In genomic region chr19:55683449-55684261, GRCh38 we compare ENCODE assay signal across 17 cellular contexts. TPM values are rescaled to one million over a fixed set of nuclear protein-coding genes. Genes with fewer than 3 reads are reported as not detected.
DNase-seq lines count a peak whose midpoint lies in the region; ATAC-seq and TF ChIP-seq lines count a peak whose summit lies in the region.
"Had no signal": no experiment of that assay in that cellular context is flagged by ENCODE, and none has a peak within 500 bp of the region (broad histone marks: within the 10 kb centered on the region; RNA-seq: fewer than 3 reads in every experiment).

No MANE protein-coding gene starts in this region.

- WGBS in body of pancreas, 2 donors, result 19 to 38% methylated on average over 22 of the region's 22 CpGs
- 72 to 93% methylated on average over 22 of the region's 22 CpGs for WGBS in lung, 2 donors

- H3K36me3 ChIP-seq in body of pancreas (replicated peaks in 1 of 2; ENCODE audit: insufficient read depth in 1 of 2, low read depth in 2 of 2) (peaks cover 0 to 20% of the 10 kb centered on the region in 2 donors), lung (ENCODE audit: control insufficient read depth in 2 of 2, insufficient read depth in 2 of 2, low read length in 2 of 2) (peaks cover 0 to 65% of the 10 kb centered on the region in 2 donors)

- H3K9me3 Mint-ChIP-seq in type B pancreatic cell, result no peaks in the 10 kb centered on the region
- H3K9me3 Mint-ChIP-seq: T-helper 1 cell treated with Interleukin-12 subunit alpha and Interleukin-12 subunit beta and Interleukin-4 antibody, amounts not matched to agents 30 μg/mL and 1 μg/mL, for 36 hours had no signal

- H3K4me3 ChIP-seq in body of pancreas (no peak overlapping the region), lung (no peak overlapping the region)
- H3K4me3 ChIP-seq: BLaER1, coronary artery, gastroesophageal sphincter had no signal

- H3K4me1 ChIP-seq in body of pancreas (peaks cover 85% of the 10 kb centered on the region), lung (ENCODE audit: control insufficient read depth in 2 of 2, insufficient read depth in 2 of 2, low read length in 2 of 2) (peaks cover 0 to 8% of the 10 kb centered on the region in 2 donors)

- DNase-seq in NCI-H146 (lab: John Stamatoyannopoulos, UW), result peak; percentile 21
- DNase-seq in NCI-H146 treated with DMSO at 0.1 percent for 48 hours (lab: John Stamatoyannopoulos, UW; ENCODE audit: unreplicated experiment), result no peak
- peak; percentile 77 to 92 (median 88) for DNase-seq in body of pancreas
- DNase-seq in lung (ENCODE audit: low spot score), result peak; percentile 59
- DNase-seq in type B pancreatic cell (ENCODE audit: extremely low spot score, unreplicated experiment), result no peak
- no peak for DNase-seq in GOT3 (lab: John Stamatoyannopoulos, UW)
- DNase-seq in COLO829 (ENCODE audit: low spot score), result no peak
- DNase-seq: 8988T; activated CD4-positive, CD25-positive, alpha-beta regulatory T cell; activated gamma-delta T cell; DND-41; mesenchymal stem cell had no signal

- TF ChIP-seq CTCF in body of pancreas (IDR thresholded peaks at IDR 0.05), result no peak
- TF ChIP-seq CTCF in lung (IDR thresholded peaks at IDR 0.05; ENCODE audit: control extremely low read depth, extremely low read depth), result no peak
- TF ChIP-seq CTCF in type B pancreatic cell (conservative IDR thresholded peaks at IDR 0.05), result no peak

- peaks cover 3% of the 10 kb centered on the region for H3K36me3 Mint-ChIP-seq in type B pancreatic cell

- TF ChIP-seq POLR2A in body of pancreas (IDR thresholded peaks at IDR 0.05), result peak in 2 of 3 donors; percentile 42 to 48

- peak; percentile 93 for ATAC-seq in body of pancreas
- peak; percentile 20 for ATAC-seq in lung (ENCODE audit: insufficient read depth, low FRiP score)
- ATAC-seq in HG03571 (IDR thresholded peaks at IDR 0.05; ENCODE audit: unreplicated experiment), result no peak
- ATAC-seq: gastroesophageal sphincter had no signal

- peak overlapping the region; percentile 92 for H3K27ac Mint-ChIP-seq in type B pancreatic cell
- H3K27ac Mint-ChIP-seq: T-helper 1 cell treated with Interleukin-12 subunit alpha and Interleukin-12 subunit beta and Interleukin-4 antibody, amounts not matched to agents 30 μg/mL and 1 μg/mL, for 36 hours had no signal

- H3K27me3 ChIP-seq in body of pancreas (no peaks in the 10 kb centered on the region), lung (ENCODE audit: control insufficient read depth, insufficient read depth) (no peaks in the 10 kb centered on the region)
- H3K27me3 ChIP-seq: BLaER1, gastroesophageal sphincter had no signal

- peak overlapping the region; percentile 34 for H3K4me3 Mint-ChIP-seq in type B pancreatic cell
- H3K4me3 Mint-ChIP-seq: T-helper 1 cell treated with Interleukin-12 subunit alpha and Interleukin-12 subunit beta and Interleukin-4 antibody, amounts not matched to agents 30 μg/mL and 1 μg/mL, for 36 hours had no signal

- H3K27me3 Mint-ChIP-seq in type B pancreatic cell, result no peaks in the 10 kb centered on the region

- H3K9me3 ChIP-seq in body of pancreas (no peaks in the 10 kb centered on the region), lung (ENCODE audit: control insufficient read depth in 2 of 2, insufficient read depth in 1 of 2, low read length in 1 of 2) (no peaks in the 10 kb centered on the region)
- H3K9me3 ChIP-seq: BLaER1, gastroesophageal sphincter had no signal

- H3K4me1 Mint-ChIP-seq in type B pancreatic cell (ENCODE audit: unreplicated experiment), result no peaks in the 10 kb centered on the region

- H3K27ac ChIP-seq in body of pancreas (peak overlapping the region; percentile 72 to 87 (median 78)), lung (ENCODE audit: low read depth in 1 of 2, low read length in 1 of 2) (peak overlapping the region in 1 of 2 donors; percentile 51)
- H3K27ac ChIP-seq: BLaER1, coronary artery, gastroesophageal sphincter had no signal

- intact Hi-C loops in body of pancreas (cut with DNase I), result no loop called here

RNA-seq across cellular contexts. Expression of gene EPN1, which starts 8.6 kb away (rescaled TPM):
- total RNA-seq in body of pancreas (10 to 100 TPM; 52.1 to 52.4 TPM), lung (100 to 1,000 TPM in 1 of 2 donors, 10 to 100 TPM in 1; 84.8 to 140 TPM), type B pancreatic cell (ENCODE audit: low replicate concordance) (121 and 127 TPM in 2 replicates)
- 100 to 1,000 TPM in 1 of 2 donors, 10 to 100 TPM in 1; 92.0 to 107 TPM for polyA plus RNA-seq in lung

RNA-seq across cellular contexts. Expression of gene U2AF2, which starts 28.8 kb away (rescaled TPM):
- total RNA-seq in body of pancreas (100 to 1,000 TPM in 1 of 2 donors, 10 to 100 TPM in 1; 53.4 to 106 TPM), lung (100 to 1,000 TPM; 109 to 181 TPM), type B pancreatic cell (ENCODE audit: low replicate concordance) (170 and 232 TPM in 2 replicates)
- 100 to 1,000 TPM; 114 to 149 TPM for polyA plus RNA-seq in lung

RNA-seq across cellular contexts. Expression of gene CCDC106, which starts 35.6 kb away (rescaled TPM):
- total RNA-seq in body of pancreas, result 10 to 100 TPM in 1 of 2 donors, 1 to 10 TPM in 1; 5.9 to 15.0 TPM
- 10 to 100 TPM; 11.9 to 16.8 TPM for total RNA-seq in lung
- polyA plus RNA-seq in lung, result 10 to 100 TPM in 1 of 2 donors, 1 to 10 TPM in 1; 8.3 to 25.9 TPM
- 16.1 and 18.1 TPM in 2 replicates for total RNA-seq in type B pancreatic cell (ENCODE audit: low replicate concordance)

RNA-seq across cellular contexts. Expression of gene ZNF581, which starts 40.2 kb away (rescaled TPM):
- total RNA-seq in body of pancreas (10 to 100 TPM; 16.8 to 20.2 TPM), lung (10 to 100 TPM; 15.7 to 18.1 TPM), type B pancreatic cell (ENCODE audit: low replicate concordance) (41.3 and 43.1 TPM in 2 replicates)
- 10 to 100 TPM; 15.0 to 15.5 TPM for polyA plus RNA-seq in lung

RNA-seq across cellular contexts. Expression of gene ZNF580, which starts 42.9 kb away (rescaled TPM):
- total RNA-seq in body of pancreas (10 to 100 TPM; 29.7 to 36.1 TPM), lung (10 to 100 TPM; 11.1 to 41.3 TPM), type B pancreatic cell (ENCODE audit: low replicate concordance) (28.5 and 37.4 TPM in 2 replicates)
- 10 to 100 TPM; 22.3 to 39.3 TPM for polyA plus RNA-seq in lung

Comparison
In these comparisons a context has a peak if more than half of its experiments do, and no peak if none do; other contexts are left out.
1. DNase-seq: peak in NCI-H146 (single experiment), body of pancreas (4 of 4) and lung (single experiment); none in NCI-H146 treated with DMSO at 0.1 percent for 48 hours (single experiment), type B pancreatic cell (single experiment), GOT3 (single experiment) and COLO829 (single experiment).